Comparison of ENCODE assay signal across 9 cellular contexts in the genomic region with DNA sequence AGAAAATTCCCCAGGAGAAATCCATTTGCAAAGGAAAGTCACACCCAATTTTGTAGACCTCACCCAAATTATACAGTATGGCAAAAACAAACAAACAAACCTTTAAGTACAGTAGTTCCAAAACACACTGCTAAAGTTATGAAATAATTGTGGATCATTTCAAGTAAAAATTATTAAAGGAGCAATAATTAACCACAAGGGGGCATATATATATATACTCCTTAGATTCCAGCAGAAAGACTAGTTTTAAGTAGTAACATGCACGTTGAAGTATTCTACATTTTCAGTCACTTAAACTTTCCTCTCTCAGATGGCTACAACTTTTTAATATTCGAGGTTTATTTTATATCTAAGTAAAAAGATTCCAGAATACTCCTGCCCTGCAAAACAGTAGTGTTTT. TPM values are rescaled to one million over a fixed set of nuclear protein-coding genes. Genes with fewer than 3 reads are reported as not detected.
A peak's percentile ranks its signal among the peaks of the same experiment; 100 is the strongest.
DNase-seq lines count a peak whose midpoint lies in the region; ATAC-seq, FAIRE-seq and TF ChIP-seq lines count a peak whose summit lies in the region.
"Had no signal": no experiment of that assay in that cellular context is flagged by ENCODE, and none has a peak within 500 bp of the region (broad histone marks: within the 10 kb centered on the region; RNA-seq: fewer than 3 reads in every experiment).

No MANE protein-coding gene starts in this region.

- H4K20me1 ChIP-seq in KMS-11 (ENCODE audit: insufficient read depth), result no peaks in the 10 kb centered on the region
- H4K20me1 ChIP-seq in GM12878 (ENCODE audit: control insufficient read depth, insufficient read depth), result no peaks in the 10 kb centered on the region

- H3K4me3 ChIP-seq in AG10803 (ENCODE audit: low read length) (no peak overlapping the region), KMS-11 (IDR thresholded peaks at IDR 0.05; ENCODE audit: insufficient read depth, low read depth, low read length) (no peak overlapping the region), GM12878 (no peak overlapping the region), lung (no peak overlapping the region), SJCRH30 (no peak overlapping the region)

- H3K36me3 ChIP-seq in KMS-11 (ENCODE audit: insufficient read depth) (no peaks in the 10 kb centered on the region), GM12878 (ENCODE audit: control insufficient read depth in 2 of 2, insufficient read depth in 2 of 2, low read length in 1 of 2) (no peaks in the 10 kb centered on the region), lung (ENCODE audit: control insufficient read depth in 2 of 2, insufficient read depth in 2 of 2, low read length in 2 of 2) (peaks cover 0 to 4% of the 10 kb centered on the region in 2 donors), SJCRH30 (peaks cover 8% of the 10 kb centered on the region; the same call in 1 of the 2 replicates)

- H3K4me2 ChIP-seq in KMS-11 (no peak overlapping the region), GM12878 (ENCODE audit: control insufficient read depth, insufficient read depth) (no peak overlapping the region)

- H3K79me2 ChIP-seq in KMS-11 (ENCODE audit: insufficient read depth, low read depth), result no peaks in the 10 kb centered on the region
- no peaks in the 10 kb centered on the region for H3K79me2 ChIP-seq in GM12878 (ENCODE audit: control insufficient read depth, insufficient read depth, low read length)

- H2AFZ ChIP-seq in KMS-11 (ENCODE audit: low read depth), result no peak overlapping the region
- H2AFZ ChIP-seq in GM12878 (ENCODE audit: control insufficient read depth, low read depth, low read length), result no peak overlapping the region

- POLR2A ChIA-PET in GM12878 (lab: Charles Lee), result no interaction called here

- BruUV-seq in GM12878 (replicated peaks; lab: Mats Ljungman, UMichigan), result TSS peak; percentile 28

- no peak for ATAC-seq in GM12878
- no peak for ATAC-seq in lung (ENCODE audit: insufficient read depth, low FRiP score)
- ATAC-seq in GM21786 (IDR thresholded peaks at IDR 0.05; ENCODE audit: unreplicated experiment), result no peak
- ATAC-seq: stimulated activated naive CD8-positive, alpha-beta T cell treated with anti-CD3 and anti-CD28 coated beads, Interleukin-15, Interleukin-2, amounts not matched to agents 100 U/mL and 50 U/mL, for 24 hours had no signal

- TF ChIP-seq RAD21 in GM12878 (IDR thresholded peaks at IDR 0.05; ENCODE audit: insufficient read depth, low read depth, low read length), result no peak

- TF ChIP-seq CTCF in AG10803 (conservative IDR thresholded peaks at IDR 0.05; ENCODE audit: low read length), result peak; percentile 43
- peak; percentile 34; the same call in 1 of the 2 replicates for TF ChIP-seq CTCF in KMS-11 (conservative IDR thresholded peaks at IDR 0.05; ENCODE audit: low read depth, low read length)
- no peak; a peak in 1 of 6 replicates for TF ChIP-seq CTCF in GM12878 (IDR thresholded peaks at IDR 0.05 in 2 of 3, conservative IDR thresholded peaks at IDR 0.05 in 1 of 3; ENCODE audit: control insufficient read depth in 2 of 3, extremely low read depth in 1 of 3, insufficient read depth in 1 of 3, low read depth in 3 of 3, low read length in 3 of 3)
- TF ChIP-seq CTCF in lung (IDR thresholded peaks at IDR 0.05; ENCODE audit: control extremely low read depth, extremely low read depth), result peak; percentile 2

- H3K27me3 ChIP-seq in KMS-11 (ENCODE audit: insufficient read depth, low read depth), result no peaks in the 10 kb centered on the region
- H3K27me3 ChIP-seq in GM12878 (replicated peaks in 1 of 2; ENCODE audit: control insufficient read depth in 2 of 2, insufficient read depth in 2 of 2, low read length in 1 of 2), result no peaks in the 10 kb centered on the region
- H3K27me3 ChIP-seq in lung (ENCODE audit: control insufficient read depth, insufficient read depth), result no peaks in the 10 kb centered on the region
- H3K27me3 ChIP-seq in SJCRH30, result no peaks in the 10 kb centered on the region

- intact Hi-C loops in GM12878 (cut with micrococcal nuclease; ENCODE audit: unreplicated experiment), result loop anchor here (5.0 kb wide), 1 partner anchor 138 kb away; no protein-coding TSS in a partner anchor

- RAD21 ChIA-PET in GM12878 (lab: Charles Lee; ENCODE audit: unreplicated experiment), result no interaction called here

- peaks cover 23% of the 10 kb centered on the region for H3K4me1 ChIP-seq in KMS-11 (ENCODE audit: low read depth, poor library complexity, severe bottlenecking)
- H3K4me1 ChIP-seq in GM12878 (ENCODE audit: control insufficient read depth, insufficient read depth, low read length), result no peaks in the 10 kb centered on the region
- H3K4me1 ChIP-seq in lung (ENCODE audit: control insufficient read depth in 2 of 2, insufficient read depth in 2 of 2, low read length in 2 of 2), result peaks cover 0 to 3% of the 10 kb centered on the region in 2 donors
- H3K4me1 ChIP-seq in SJCRH30, result peaks cover 4% of the 10 kb centered on the region; the same call in 1 of the 2 replicates

- no peak for TF ChIP-seq POLR2A in GM12878 (IDR thresholded peaks at IDR 0.05; ENCODE audit: low read depth, low read length)

- H3K9ac ChIP-seq in KMS-11, result no peak overlapping the region
- no peak overlapping the region for H3K9ac ChIP-seq in GM12878 (ENCODE audit: control insufficient read depth, insufficient read depth, low read length)

- DNase-seq in AG10803 (ENCODE audit: low read depth) (peak; percentile 31), GM12878 (ENCODE audit: low read depth, low spot score) (no peak), lung (ENCODE audit: low spot score) (no peak), KBM-7 (no peak), SJCRH30 (no peak), occipital lobe (lab: John Stamatoyannopoulos, UW) (no peak)
- DNase-seq: stimulated activated naive CD8-positive, alpha-beta T cell treated with anti-CD3 and anti-CD28 coated beads, Interleukin-15, Interleukin-2, amounts not matched to agents 100 U/mL and 50 U/mL, for 24 hours had no signal

- in situ Hi-C loops in GM12878 (cut with MboI), result no loop called here
- in situ Hi-C loops in KBM-7 (cut with MboI; ENCODE audit: low pct_unique_long_range_greater_than_20kb, low sequenced_read_pairs), result no loop called here

- SMC1A ChIA-PET in GM12878 (lab: Charles Lee; ENCODE audit: uncharacterized antibody, unreplicated experiment), result interaction anchor here (1.2 to 1.4 kb wide), 2 partner anchors 71 to 98 kb away, joined by 3 to 4 read pairs; no protein-coding TSS in a partner anchor

- no peak overlapping the region for H3K27ac ChIP-seq in KMS-11
- no peak overlapping the region for H3K27ac ChIP-seq in GM12878 (ENCODE audit: control insufficient read depth, insufficient read depth)
- no peak overlapping the region for H3K27ac ChIP-seq in lung (ENCODE audit: low read depth in 1 of 2, low read length in 1 of 2)
- no peak overlapping the region for H3K27ac ChIP-seq in SJCRH30

- H3K9me3 ChIP-seq in GM12878 (replicated peaks; ENCODE audit: control insufficient read depth, insufficient read depth, low read length) (no peaks in the 10 kb centered on the region), lung (ENCODE audit: control insufficient read depth in 2 of 2, insufficient read depth in 1 of 2, low read length in 1 of 2) (no peaks in the 10 kb centered on the region), SJCRH30 (replicated peaks) (no peaks in the 10 kb centered on the region)

- no peak for FAIRE-seq in GM12878 (lab: Jason Lieb, UNC)

- TF ChIP-seq EP300 in GM12878 (IDR thresholded peaks at IDR 0.05; ENCODE audit: borderline replicate concordance in 1 of 2, control insufficient read depth in 1 of 2, low read depth in 2 of 2, low read length in 2 of 2), result no peak

- 41% methylated on average over 2 of the region's 2 CpGs for WGBS in GM12878 (ENCODE audit: insufficient coverage, insufficient replicate concordance, low lambda C conversion rate, missing lambda C conversion rate)
- 42 to 55% methylated on average over 2 of the region's 2 CpGs for WGBS in lung, 2 donors

- CTCF ChIA-PET in GM12878 (lab: Yijun Ruan, JAX), result interaction anchor here (0.9 to 2.0 kb wide), 5 partner anchors 27 to 139 kb away, joined by 4 to 7 read pairs (median 5); a partner anchor contains a TSS

RNA-seq across cellular contexts. Expression of a gene that starts 26.8 kb away (rescaled TPM):
- 26.4 and 27.2 TPM in 2 replicates for total RNA-seq in GM12878 (2013; cell fraction: nucleolus; rRNA removed)
- total RNA-seq in GM12878 (2014; rRNA removed) (9.8 and 13.1 TPM in 2 replicates), GM12878 (2014; rRNA removed; fragmentation: Illumina TruSeq; extraction: Trizol) (11.7 and 12.7 TPM in 2 replicates), GM12878 (2021) (12.5 and 13.8 TPM in 2 replicates), lung (10 to 100 TPM; 45.5 to 63.8 TPM), occipital lobe (80.0 TPM)
- 4.1 TPM for polyA plus RNA-seq in GM12878 (2011; ENCODE audit: low read depth)
- polyA plus RNA-seq in GM12878 (2011; rRNA removed) (14.7 and 24.0 TPM in 2 replicates), GM12878 (2014; fragmentation: Illumina TruSeq; extraction: Trizol) (10.8 and 15.3 TPM in 2 replicates), GM12878 (2014; fragmentation: Nextera tagmentation; extraction: Ambion mirVana) (10 to 100 TPM; 21.2 to 36.8 TPM), GM12878 (2014; rRNA removed) (7.6 and 8.1 TPM in 2 replicates), GM12878 (2016; fragmentation: Nextera tagmentation; extraction: Ambion mirVana) (10 to 100 TPM; 17.4 to 22.2 TPM), lung (10 to 100 TPM; 14.8 to 21.2 TPM)
- 4.4 and 5.2 TPM in 2 replicates for polyA plus RNA-seq in GM12878 (2011; cell fraction: cytosol; rRNA removed)
- 3.5 and 4.4 TPM in 2 replicates for polyA plus RNA-seq in GM12878 (2011; cell fraction: nucleus; rRNA removed)
- polyA plus RNA-seq in GM12878 (2012), result 5.5 and 6.9 TPM in 2 replicates
- polyA minus RNA-seq in GM12878 (2011; rRNA and poly(A)+ RNA removed), result 5.3 and 7.7 TPM in 2 replicates
- polyA minus RNA-seq in GM12878 (2011; cell fraction: cytosol; rRNA and poly(A)+ RNA removed), result 2.4 and 5.2 TPM in 2 replicates
- 3.4 and 4.1 TPM in 2 replicates for polyA minus RNA-seq in GM12878 (2011; cell fraction: nucleus; rRNA and poly(A)+ RNA removed)
- total RNA-seq in SJCRH30 (2014; rRNA removed; shearing (Covaris generic)), result 12.6 and 13.9 TPM in 2 replicates

RNA-seq across cellular contexts. Expression of a gene that starts 54.3 kb away (rescaled TPM):
- total RNA-seq in GM12878 (2013; cell fraction: nucleolus; rRNA removed), result not detected in 2 replicates
- total RNA-seq in GM12878 (2014; rRNA removed) (0.05 TPM in 1 of 2 replicates, not detected in the other), GM12878 (2014; rRNA removed; fragmentation: Illumina TruSeq; extraction: Trizol) (not detected in 2 replicates), GM12878 (2021) (0.13 and 0.15 TPM in 2 replicates), lung (10 to 100 TPM; 51.2 to 70.8 TPM), occipital lobe (9.0 TPM)
- not detected for polyA plus RNA-seq in GM12878 (2011; ENCODE audit: low read depth)
- polyA plus RNA-seq in GM12878 (2011; rRNA removed) (not detected in 2 replicates), GM12878 (2014; fragmentation: Illumina TruSeq; extraction: Trizol) (not detected in 2 replicates), GM12878 (2014; fragmentation: Nextera tagmentation; extraction: Ambion mirVana) (not detected), GM12878 (2014; rRNA removed) (not detected in 2 replicates), GM12878 (2016; fragmentation: Nextera tagmentation; extraction: Ambion mirVana) (not detected), lung (10 to 100 TPM; 22.5 to 22.6 TPM)
- not detected in 2 replicates for polyA plus RNA-seq in GM12878 (2011; cell fraction: cytosol; rRNA removed)
- polyA plus RNA-seq in GM12878 (2011; cell fraction: nucleus; rRNA removed), result not detected in 2 replicates
- polyA plus RNA-seq in GM12878 (2012), result not detected in 2 replicates
- polyA minus RNA-seq in GM12878 (2011; rRNA and poly(A)+ RNA removed), result not detected in 2 replicates
- polyA minus RNA-seq in GM12878 (2011; cell fraction: cytosol; rRNA and poly(A)+ RNA removed), result not detected in 2 replicates
- not detected in 2 replicates for polyA minus RNA-seq in GM12878 (2011; cell fraction: nucleus; rRNA and poly(A)+ RNA removed)
- not detected in 2 replicates for total RNA-seq in SJCRH30 (2014; rRNA removed; shearing (Covaris generic))

RNA-seq across cellular contexts. Expression of a gene that starts 59.1 kb away (rescaled TPM):
- 55.0 and 61.5 TPM in 2 replicates for total RNA-seq in GM12878 (2013; cell fraction: nucleolus; rRNA removed)
- total RNA-seq in GM12878 (2014; rRNA removed) (19.6 and 20.4 TPM in 2 replicates), GM12878 (2014; rRNA removed; fragmentation: Illumina TruSeq; extraction: Trizol) (11.3 TPM in 2 replicates), GM12878 (2021) (24.3 and 28.6 TPM in 2 replicates), lung (10 to 100 TPM; 20.8 to 27.6 TPM), occipital lobe (0.78 TPM)
- 7.3 TPM for polyA plus RNA-seq in GM12878 (2011; ENCODE audit: low read depth)
- polyA plus RNA-seq in GM12878 (2011; rRNA removed) (24.3 and 27.0 TPM in 2 replicates), GM12878 (2014; fragmentation: Illumina TruSeq; extraction: Trizol) (18.2 and 21.9 TPM in 2 replicates), GM12878 (2014; fragmentation: Nextera tagmentation; extraction: Ambion mirVana) (1 to 10 TPM; 5.6 to 7.8 TPM), GM12878 (2014; rRNA removed) (20.0 and 21.7 TPM in 2 replicates), GM12878 (2016; fragmentation: Nextera tagmentation; extraction: Ambion mirVana) (1 to 10 TPM; 6.6 to 7.2 TPM), lung (10 to 100 TPM in 1 of 2 donors, 1 to 10 TPM in 1; 3.8 to 29.0 TPM)
- polyA plus RNA-seq in GM12878 (2011; cell fraction: cytosol; rRNA removed), result 24.5 and 25.8 TPM in 2 replicates
- 52.4 and 66.3 TPM in 2 replicates for polyA plus RNA-seq in GM12878 (2011; cell fraction: nucleus; rRNA removed)
- 11.9 and 13.6 TPM in 2 replicates for polyA plus RNA-seq in GM12878 (2012)
- 26.6 and 34.5 TPM in 2 replicates for polyA minus RNA-seq in GM12878 (2011; rRNA and poly(A)+ RNA removed)
- 9.4 and 11.4 TPM in 2 replicates for polyA minus RNA-seq in GM12878 (2011; cell fraction: cytosol; rRNA and poly(A)+ RNA removed)
- polyA minus RNA-seq in GM12878 (2011; cell fraction: nucleus; rRNA and poly(A)+ RNA removed), result 30.8 and 38.7 TPM in 2 replicates
- total RNA-seq in SJCRH30 (2014; rRNA removed; shearing (Covaris generic)), result 14.7 and 14.9 TPM in 2 replicates

Comparison
In these comparisons a context has a peak if more than half of its experiments do, and no peak if none do; other contexts are left out.
1. CTCF ChIP-seq: peak in AG10803 (single experiment), KMS-11 (single experiment) and lung (single experiment); none in GM12878 (0 of 3).